1 cellular context compared by ENCODE assay signal in the genomic region with DNA sequence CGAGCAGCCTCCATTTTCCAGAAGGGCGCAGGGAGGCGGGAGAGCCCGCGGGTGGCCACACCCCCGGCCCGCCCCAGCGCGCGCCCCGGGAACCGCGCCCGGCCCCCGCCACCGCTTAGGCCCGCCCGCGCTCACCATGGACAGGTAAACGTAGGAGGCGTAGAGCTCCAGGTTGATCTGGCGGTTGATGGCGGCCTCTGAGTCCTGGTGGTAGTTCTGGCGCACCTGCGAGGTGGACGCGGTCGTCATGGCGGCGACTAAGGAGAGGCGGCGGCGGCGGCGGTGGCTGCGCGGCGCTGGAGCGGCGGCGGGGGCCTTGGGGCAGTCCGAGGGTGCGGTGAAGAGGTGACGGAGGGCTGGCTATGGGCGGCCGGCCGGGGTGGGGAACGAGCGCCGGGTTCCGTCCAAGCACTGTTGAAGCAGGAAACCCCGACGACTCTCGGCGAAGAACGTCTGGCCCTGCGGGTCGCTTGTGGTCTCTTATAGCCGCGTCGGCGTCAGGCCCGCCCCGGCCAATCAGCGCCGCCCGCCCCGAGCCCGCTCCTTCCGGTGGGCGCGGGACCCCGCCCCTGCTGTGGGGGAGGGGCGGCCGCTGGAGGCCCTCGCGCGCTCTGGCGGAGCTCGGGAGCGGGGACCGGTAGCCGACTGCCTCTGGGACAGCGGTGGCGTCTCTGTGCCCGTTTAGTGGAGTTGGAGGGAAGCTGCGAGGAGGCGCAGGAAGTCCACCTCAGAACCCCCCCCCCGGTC.
A peak's percentile ranks its signal among the peaks of the same experiment; 100 is the strongest.
TF ChIP-seq lines count a peak whose summit lies in the region.

A gene (minus strand): TSS at position 458 of the 747 bp plus-strand sequence. CDS start 209 bp downstream, at position 249.

TF ChIP-seq in HepG2, 621 proteins besides CTCF, POLR2A, EP300 and RAD21 (continued from another document and continues in another):
- peak; percentile 69; the same call in 1 of the 2 replicates for TF ChIP-seq SP5 (CRISPR knock-in tag; IDR thresholded peaks at IDR 0.05; ENCODE audit: borderline replicate concordance, low read depth)
- TF ChIP-seq, protein P1, sequence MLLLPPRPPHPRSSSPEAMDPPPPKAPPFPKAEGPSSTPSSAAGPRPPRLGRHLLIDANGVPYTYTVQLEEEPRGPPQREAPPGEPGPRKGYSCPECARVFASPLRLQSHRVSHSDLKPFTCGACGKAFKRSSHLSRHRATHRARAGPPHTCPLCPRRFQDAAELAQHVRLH (CRISPR knock-in tag; IDR thresholded peaks at IDR 0.05; ENCODE audit: borderline replicate concordance, low read depth), result peak; percentile 60; the same call in 1 of the 2 replicates
- TF ChIP-seq ZNF775 (CRISPR knock-in tag; IDR thresholded peaks at IDR 0.05; ENCODE audit: borderline replicate concordance), result no peak
- no peak for TF ChIP-seq ZNF510 (CRISPR knock-in tag; IDR thresholded peaks at IDR 0.05; ENCODE audit: low read depth)
- no peak for TF ChIP-seq FOXA1 (IDR thresholded peaks at IDR 0.05)
- no peak for TF ChIP-seq FOXA1 (CRISPR knock-in tag; IDR thresholded peaks at IDR 0.05)
- peak; percentile 69; the same call in 1 of the 2 replicates for TF ChIP-seq ZNF788 (CRISPR knock-in tag; IDR thresholded peaks at IDR 0.05; ENCODE audit: borderline replicate concordance)
- no peak for TF ChIP-seq ZNF552 (CRISPR knock-in tag; IDR thresholded peaks at IDR 0.05; ENCODE audit: borderline replicate concordance)
- TF ChIP-seq RBM39 (IDR thresholded peaks at IDR 0.05; ENCODE audit: low read depth, low read length, poor library complexity, severe bottlenecking), result no peak
- no peak for TF ChIP-seq MYNN (CRISPR knock-in tag; IDR thresholded peaks at IDR 0.05; ENCODE audit: low read depth)
- TF ChIP-seq, protein P2, sequence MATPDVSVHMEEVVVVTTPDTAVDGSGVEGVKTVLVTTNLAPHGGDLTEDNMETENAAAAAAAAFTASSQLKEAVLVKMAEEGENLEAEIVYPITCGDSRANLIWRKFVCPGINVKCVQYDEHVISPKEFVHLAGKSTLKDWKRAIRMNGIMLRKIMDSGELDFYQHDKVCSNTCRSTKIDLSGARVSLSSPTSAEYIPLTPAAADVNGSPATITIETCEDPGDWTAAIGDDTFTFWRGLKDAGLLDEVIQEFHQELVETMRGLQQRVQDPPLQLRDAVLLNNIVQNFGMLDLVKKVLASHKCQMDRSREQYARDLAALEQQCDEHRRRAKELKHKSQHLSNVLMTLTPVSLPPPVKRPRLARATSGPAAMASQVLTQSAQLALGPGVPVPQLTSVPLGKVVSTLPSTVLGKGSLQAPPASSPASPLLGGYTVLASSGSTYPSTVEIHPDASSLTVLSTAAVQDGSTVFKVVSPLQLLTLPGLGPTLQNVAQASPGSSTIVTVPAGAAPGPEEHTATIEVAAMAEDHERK (CRISPR knock-in tag; IDR thresholded peaks at IDR 0.05; ENCODE audit: low read depth), result peak; percentile 54; the same call in 1 of the 2 replicates
- TF ChIP-seq, protein P3, sequence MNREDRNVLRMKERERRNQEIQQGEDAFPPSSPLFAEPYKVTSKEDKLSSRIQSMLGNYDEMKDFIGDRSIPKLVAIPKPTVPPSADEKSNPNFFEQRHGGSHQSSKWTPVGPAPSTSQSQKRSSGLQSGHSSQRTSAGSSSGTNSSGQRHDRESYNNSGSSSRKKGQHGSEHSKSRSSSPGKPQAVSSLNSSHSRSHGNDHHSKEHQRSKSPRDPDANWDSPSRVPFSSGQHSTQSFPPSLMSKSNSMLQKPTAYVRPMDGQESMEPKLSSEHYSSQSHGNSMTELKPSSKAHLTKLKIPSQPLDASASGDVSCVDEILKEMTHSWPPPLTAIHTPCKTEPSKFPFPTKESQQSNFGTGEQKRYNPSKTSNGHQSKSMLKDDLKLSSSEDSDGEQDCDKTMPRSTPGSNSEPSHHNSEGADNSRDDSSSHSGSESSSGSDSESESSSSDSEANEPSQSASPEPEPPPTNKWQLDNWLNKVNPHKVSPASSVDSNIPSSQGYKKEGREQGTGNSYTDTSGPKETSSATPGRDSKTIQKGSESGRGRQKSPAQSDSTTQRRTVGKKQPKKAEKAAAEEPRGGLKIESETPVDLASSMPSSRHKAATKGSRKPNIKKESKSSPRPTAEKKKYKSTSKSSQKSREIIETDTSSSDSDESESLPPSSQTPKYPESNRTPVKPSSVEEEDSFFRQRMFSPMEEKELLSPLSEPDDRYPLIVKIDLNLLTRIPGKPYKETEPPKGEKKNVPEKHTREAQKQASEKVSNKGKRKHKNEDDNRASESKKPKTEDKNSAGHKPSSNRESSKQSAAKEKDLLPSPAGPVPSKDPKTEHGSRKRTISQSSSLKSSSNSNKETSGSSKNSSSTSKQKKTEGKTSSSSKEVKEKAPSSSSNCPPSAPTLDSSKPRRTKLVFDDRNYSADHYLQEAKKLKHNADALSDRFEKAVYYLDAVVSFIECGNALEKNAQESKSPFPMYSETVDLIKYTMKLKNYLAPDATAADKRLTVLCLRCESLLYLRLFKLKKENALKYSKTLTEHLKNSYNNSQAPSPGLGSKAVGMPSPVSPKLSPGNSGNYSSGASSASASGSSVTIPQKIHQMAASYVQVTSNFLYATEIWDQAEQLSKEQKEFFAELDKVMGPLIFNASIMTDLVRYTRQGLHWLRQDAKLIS (CRISPR knock-in tag; IDR thresholded peaks at IDR 0.05), result peak; percentile 87; the same call in 1 of the 2 replicates
- peak; percentile 86 for TF ChIP-seq ZSCAN21 (CRISPR knock-in tag; IDR thresholded peaks at IDR 0.05; ENCODE audit: borderline replicate concordance)
- TF ChIP-seq, protein P4, sequence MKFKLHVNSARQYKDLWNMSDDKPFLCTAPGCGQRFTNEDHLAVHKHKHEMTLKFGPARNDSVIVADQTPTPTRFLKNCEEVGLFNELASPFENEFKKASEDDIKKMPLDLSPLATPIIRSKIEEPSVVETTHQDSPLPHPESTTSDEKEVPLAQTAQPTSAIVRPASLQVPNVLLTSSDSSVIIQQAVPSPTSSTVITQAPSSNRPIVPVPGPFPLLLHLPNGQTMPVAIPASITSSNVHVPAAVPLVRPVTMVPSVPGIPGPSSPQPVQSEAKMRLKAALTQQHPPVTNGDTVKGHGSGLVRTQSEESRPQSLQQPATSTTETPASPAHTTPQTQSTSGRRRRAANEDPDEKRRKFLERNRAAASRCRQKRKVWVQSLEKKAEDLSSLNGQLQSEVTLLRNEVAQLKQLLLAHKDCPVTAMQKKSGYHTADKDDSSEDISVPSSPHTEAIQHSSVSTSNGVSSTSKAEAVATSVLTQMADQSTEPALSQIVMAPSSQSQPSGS (CRISPR knock-in tag; IDR thresholded peaks at IDR 0.05), result no peak
- no peak for TF ChIP-seq TCF7L2 (IDR thresholded peaks at IDR 0.05; ENCODE audit: low read depth, low read length)
- no peak for TF ChIP-seq XRCC5 (optimal IDR thresholded peaks at IDR 0.05; ENCODE audit: low read length)
- peak; percentile 49 for TF ChIP-seq POGZ (CRISPR knock-in tag; IDR thresholded peaks at IDR 0.05)
- peak; percentile 21 for TF ChIP-seq FOSL2 (CRISPR knock-in tag; IDR thresholded peaks at IDR 0.05)
- TF ChIP-seq ZSCAN30 (CRISPR knock-in tag; IDR thresholded peaks at IDR 0.05), result 0 out of 2 replicates have a peak, but pooled peaks have one; percentile 62
- no peak for TF ChIP-seq PPARG (CRISPR knock-in tag; conservative IDR thresholded peaks at IDR 0.05)
- TF ChIP-seq NR2F6 (IDR thresholded peaks at IDR 0.05), result no peak
- TF ChIP-seq NR2F6 (CRISPR knock-in tag; IDR thresholded peaks at IDR 0.05), result peak; percentile 39; the same call in 1 of the 2 replicates
- TF ChIP-seq SP2 (CRISPR knock-in tag; IDR thresholded peaks at IDR 0.05), result peak; percentile 71
- 0 out of 2 replicates have a peak, but pooled peaks have one; percentile 26 for TF ChIP-seq ZNF205 (CRISPR knock-in tag; IDR thresholded peaks at IDR 0.05)
- TF ChIP-seq, protein P5, sequence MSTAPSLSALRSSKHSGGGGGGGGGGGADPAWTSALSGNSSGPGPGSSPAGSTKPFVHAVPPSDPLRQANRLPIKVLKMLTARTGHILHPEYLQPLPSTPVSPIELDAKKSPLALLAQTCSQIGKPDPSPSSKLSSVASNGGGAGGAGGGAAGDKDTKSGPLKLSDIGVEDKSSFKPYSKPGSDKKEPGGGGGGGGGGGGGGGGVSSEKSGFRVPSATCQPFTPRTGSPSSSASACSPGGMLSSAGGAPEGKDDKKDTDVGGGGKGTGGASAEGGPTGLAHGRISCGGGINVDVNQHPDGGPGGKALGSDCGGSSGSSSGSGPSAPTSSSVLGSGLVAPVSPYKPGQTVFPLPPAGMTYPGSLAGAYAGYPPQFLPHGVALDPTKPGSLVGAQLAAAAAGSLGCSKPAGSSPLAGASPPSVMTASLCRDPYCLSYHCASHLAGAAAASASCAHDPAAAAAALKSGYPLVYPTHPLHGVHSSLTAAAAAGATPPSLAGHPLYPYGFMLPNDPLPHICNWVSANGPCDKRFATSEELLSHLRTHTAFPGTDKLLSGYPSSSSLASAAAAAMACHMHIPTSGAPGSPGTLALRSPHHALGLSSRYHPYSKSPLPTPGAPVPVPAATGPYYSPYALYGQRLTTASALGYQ (CRISPR knock-in tag; IDR thresholded peaks at IDR 0.05), result peak; percentile 53; the same call in 1 of the 2 replicates
- TF ChIP-seq SATB2 (CRISPR knock-in tag; IDR thresholded peaks at IDR 0.05), result peak; percentile 48; the same call in 1 of the 2 replicates
- TF ChIP-seq, protein P6, sequence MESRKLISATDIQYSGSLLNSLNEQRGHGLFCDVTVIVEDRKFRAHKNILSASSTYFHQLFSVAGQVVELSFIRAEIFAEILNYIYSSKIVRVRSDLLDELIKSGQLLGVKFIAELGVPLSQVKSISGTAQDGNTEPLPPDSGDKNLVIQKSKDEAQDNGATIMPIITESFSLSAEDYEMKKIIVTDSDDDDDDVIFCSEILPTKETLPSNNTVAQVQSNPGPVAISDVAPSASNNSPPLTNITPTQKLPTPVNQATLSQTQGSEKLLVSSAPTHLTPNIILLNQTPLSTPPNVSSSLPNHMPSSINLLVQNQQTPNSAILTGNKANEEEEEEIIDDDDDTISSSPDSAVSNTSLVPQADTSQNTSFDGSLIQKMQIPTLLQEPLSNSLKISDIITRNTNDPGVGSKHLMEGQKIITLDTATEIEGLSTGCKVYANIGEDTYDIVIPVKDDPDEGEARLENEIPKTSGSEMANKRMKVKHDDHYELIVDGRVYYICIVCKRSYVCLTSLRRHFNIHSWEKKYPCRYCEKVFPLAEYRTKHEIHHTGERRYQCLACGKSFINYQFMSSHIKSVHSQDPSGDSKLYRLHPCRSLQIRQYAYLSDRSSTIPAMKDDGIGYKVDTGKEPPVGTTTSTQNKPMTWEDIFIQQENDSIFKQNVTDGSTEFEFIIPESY (CRISPR knock-in tag; IDR thresholded peaks at IDR 0.05), result no peak
- no peak for TF ChIP-seq ZNF264 (CRISPR knock-in tag; IDR thresholded peaks at IDR 0.05)
- no peak for TF ChIP-seq EED (CRISPR knock-in tag; IDR thresholded peaks at IDR 0.05)
- no peak for TF ChIP-seq ELF4 (CRISPR knock-in tag; IDR thresholded peaks at IDR 0.05; ENCODE audit: borderline replicate concordance)
- TF ChIP-seq, protein P7, sequence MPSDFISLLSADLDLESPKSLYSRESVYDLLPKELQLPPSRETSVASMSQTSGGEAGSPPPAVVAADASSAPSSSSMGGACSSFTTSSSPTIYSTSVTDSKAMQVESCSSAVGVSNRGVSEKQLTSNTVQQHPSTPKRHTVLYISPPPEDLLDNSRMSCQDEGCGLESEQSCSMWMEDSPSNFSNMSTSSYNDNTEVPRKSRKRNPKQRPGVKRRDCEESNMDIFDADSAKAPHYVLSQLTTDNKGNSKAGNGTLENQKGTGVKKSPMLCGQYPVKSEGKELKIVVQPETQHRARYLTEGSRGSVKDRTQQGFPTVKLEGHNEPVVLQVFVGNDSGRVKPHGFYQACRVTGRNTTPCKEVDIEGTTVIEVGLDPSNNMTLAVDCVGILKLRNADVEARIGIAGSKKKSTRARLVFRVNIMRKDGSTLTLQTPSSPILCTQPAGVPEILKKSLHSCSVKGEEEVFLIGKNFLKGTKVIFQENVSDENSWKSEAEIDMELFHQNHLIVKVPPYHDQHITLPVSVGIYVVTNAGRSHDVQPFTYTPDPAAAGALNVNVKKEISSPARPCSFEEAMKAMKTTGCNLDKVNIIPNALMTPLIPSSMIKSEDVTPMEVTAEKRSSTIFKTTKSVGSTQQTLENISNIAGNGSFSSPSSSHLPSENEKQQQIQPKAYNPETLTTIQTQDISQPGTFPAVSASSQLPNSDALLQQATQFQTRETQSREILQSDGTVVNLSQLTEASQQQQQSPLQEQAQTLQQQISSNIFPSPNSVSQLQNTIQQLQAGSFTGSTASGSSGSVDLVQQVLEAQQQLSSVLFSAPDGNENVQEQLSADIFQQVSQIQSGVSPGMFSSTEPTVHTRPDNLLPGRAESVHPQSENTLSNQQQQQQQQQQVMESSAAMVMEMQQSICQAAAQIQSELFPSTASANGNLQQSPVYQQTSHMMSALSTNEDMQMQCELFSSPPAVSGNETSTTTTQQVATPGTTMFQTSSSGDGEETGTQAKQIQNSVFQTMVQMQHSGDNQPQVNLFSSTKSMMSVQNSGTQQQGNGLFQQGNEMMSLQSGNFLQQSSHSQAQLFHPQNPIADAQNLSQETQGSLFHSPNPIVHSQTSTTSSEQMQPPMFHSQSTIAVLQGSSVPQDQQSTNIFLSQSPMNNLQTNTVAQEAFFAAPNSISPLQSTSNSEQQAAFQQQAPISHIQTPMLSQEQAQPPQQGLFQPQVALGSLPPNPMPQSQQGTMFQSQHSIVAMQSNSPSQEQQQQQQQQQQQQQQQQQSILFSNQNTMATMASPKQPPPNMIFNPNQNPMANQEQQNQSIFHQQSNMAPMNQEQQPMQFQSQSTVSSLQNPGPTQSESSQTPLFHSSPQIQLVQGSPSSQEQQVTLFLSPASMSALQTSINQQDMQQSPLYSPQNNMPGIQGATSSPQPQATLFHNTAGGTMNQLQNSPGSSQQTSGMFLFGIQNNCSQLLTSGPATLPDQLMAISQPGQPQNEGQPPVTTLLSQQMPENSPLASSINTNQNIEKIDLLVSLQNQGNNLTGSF (CRISPR knock-in tag; IDR thresholded peaks at IDR 0.05), result no peak
- TF ChIP-seq SMAD1 (CRISPR knock-in tag; IDR thresholded peaks at IDR 0.05; ENCODE audit: borderline replicate concordance, low read depth), result 0 out of 2 replicates have a peak, but pooled peaks have one; percentile 37
- TF ChIP-seq, protein P8, sequence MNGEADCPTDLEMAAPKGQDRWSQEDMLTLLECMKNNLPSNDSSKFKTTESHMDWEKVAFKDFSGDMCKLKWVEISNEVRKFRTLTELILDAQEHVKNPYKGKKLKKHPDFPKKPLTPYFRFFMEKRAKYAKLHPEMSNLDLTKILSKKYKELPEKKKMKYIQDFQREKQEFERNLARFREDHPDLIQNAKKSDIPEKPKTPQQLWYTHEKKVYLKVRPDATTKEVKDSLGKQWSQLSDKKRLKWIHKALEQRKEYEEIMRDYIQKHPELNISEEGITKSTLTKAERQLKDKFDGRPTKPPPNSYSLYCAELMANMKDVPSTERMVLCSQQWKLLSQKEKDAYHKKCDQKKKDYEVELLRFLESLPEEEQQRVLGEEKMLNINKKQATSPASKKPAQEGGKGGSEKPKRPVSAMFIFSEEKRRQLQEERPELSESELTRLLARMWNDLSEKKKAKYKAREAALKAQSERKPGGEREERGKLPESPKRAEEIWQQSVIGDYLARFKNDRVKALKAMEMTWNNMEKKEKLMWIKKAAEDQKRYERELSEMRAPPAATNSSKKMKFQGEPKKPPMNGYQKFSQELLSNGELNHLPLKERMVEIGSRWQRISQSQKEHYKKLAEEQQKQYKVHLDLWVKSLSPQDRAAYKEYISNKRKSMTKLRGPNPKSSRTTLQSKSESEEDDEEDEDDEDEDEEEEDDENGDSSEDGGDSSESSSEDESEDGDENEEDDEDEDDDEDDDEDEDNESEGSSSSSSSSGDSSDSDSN (CRISPR knock-in tag; IDR thresholded peaks at IDR 0.05), result peak; percentile 84
- peak; percentile 70 for TF ChIP-seq THAP11 (CRISPR knock-in tag; IDR thresholded peaks at IDR 0.05)
